9 cellular contexts compared by ENCODE assay signal in the genomic region with DNA sequence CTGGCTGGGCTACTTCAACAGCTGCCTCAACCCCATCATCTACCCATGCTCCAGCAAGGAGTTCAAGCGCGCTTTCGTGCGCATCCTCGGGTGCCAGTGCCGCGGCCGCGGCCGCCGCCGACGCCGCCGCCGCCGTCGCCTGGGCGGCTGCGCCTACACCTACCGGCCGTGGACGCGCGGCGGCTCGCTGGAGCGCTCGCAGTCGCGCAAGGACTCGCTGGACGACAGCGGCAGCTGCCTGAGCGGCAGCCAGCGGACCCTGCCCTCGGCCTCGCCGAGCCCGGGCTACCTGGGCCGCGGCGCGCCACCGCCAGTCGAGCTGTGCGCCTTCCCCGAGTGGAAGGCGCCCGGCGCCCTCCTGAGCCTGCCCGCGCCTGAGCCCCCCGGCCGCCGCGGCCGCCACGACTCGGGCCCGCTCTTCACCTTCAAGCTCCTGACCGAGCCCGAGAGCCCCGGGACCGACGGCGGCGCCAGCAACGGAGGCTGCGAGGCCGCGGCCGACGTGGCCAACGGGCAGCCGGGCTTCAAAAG. TPM values are rescaled to one million over a fixed set of nuclear protein-coding genes. Genes with fewer than 3 reads are reported as not detected.
A peak's percentile ranks its signal among the peaks of the same experiment; 100 is the strongest.
DNase-seq lines count a peak whose midpoint lies in the region; ATAC-seq and TF ChIP-seq lines count a peak whose summit lies in the region.
"Had no signal": no experiment of that assay in that cellular context is flagged by ENCODE, and none has a peak within 500 bp of the region (broad histone marks: within the 10 kb centered on the region; RNA-seq: fewer than 3 reads in every experiment).

No MANE protein-coding gene starts in this region.

- peaks cover 2% of the 10 kb centered on the region for H3K9me3 Mint-ChIP-seq in neural progenitor cell

- H3K36me3 Mint-ChIP-seq in neural progenitor cell: peaks cover 3% of the 10 kb centered on the region

- H3F3A ChIP-seq in neural progenitor cell (ENCODE audit: low read depth): peaks cover 3% of the 10 kb centered on the region

- peak overlapping the region; percentile 82 for H3K4me2 ChIP-seq in neural progenitor cell

- DNase-seq in D341Med (ENCODE audit: low spot score): peak; percentile 58
- no peak for DNase-seq in RWPE2 (ENCODE audit: low spot score)
- peak; percentile 24 to 67 for DNase-seq in cardiac muscle cell (ENCODE audit: low read depth in 1 of 2, low spot score in 1 of 2)
- DNase-seq in neural progenitor cell (ENCODE audit: low spot score): peak; percentile 78
- no peak for DNase-seq in activated gamma-delta T cell (lab: John Stamatoyannopoulos, UW)
- DNase-seq in Ammon's horn (ENCODE audit: low spot score): no peak
- no peak for DNase-seq in pons (ENCODE audit: low spot score)
- DNase-seq: activated CD4-positive, alpha-beta T cell treated with anti-CD3 and anti-CD28 coated beads, Interleukin-2, amount 50 U/mL, for 48 hours had no signal

- TF ChIP-seq CTCF in RWPE2 (IDR thresholded peaks at IDR 0.05; ENCODE audit: poor library complexity, severe bottlenecking): no peak
- TF ChIP-seq CTCF in cardiac muscle cell (IDR thresholded peaks at IDR 0.05; ENCODE audit: low read depth, low read length): no peak
- TF ChIP-seq CTCF in neural progenitor cell (IDR thresholded peaks at IDR 0.05): no peak

- H3K36me3 ChIP-seq in RWPE2 (ENCODE audit: low read depth) (no peaks in the 10 kb centered on the region), cardiac muscle cell (no peaks in the 10 kb centered on the region), neural progenitor cell (no peaks in the 10 kb centered on the region)

- peak; percentile 73 for ATAC-seq in RWPE2 (ENCODE audit: low read depth)
- no peak for ATAC-seq in HG03039 (IDR thresholded peaks at IDR 0.05; ENCODE audit: unreplicated experiment)

- H3K9ac ChIP-seq in neural progenitor cell: no peak overlapping the region

- peak overlapping the region; percentile 96 for H2AFZ ChIP-seq in neural progenitor cell (replicated peaks)

- H3K9me3 ChIP-seq in RWPE2 (ENCODE audit: severe bottlenecking): no peaks in the 10 kb centered on the region
- H3K9me3 ChIP-seq in cardiac muscle cell (ENCODE audit: low read depth): no peaks in the 10 kb centered on the region
- H3K9me3 ChIP-seq in neural progenitor cell (ENCODE audit: low read depth): no peaks in the 10 kb centered on the region

- H3K4me1 ChIP-seq in RWPE2 (ENCODE audit: insufficient read depth, poor library complexity, severe bottlenecking): peaks cover 9% of the 10 kb centered on the region
- H3K4me1 ChIP-seq in cardiac muscle cell (ENCODE audit: low read depth): no peaks in the 10 kb centered on the region
- H3K4me1 ChIP-seq in neural progenitor cell: no peaks in the 10 kb centered on the region

- peak overlapping the region; percentile 79 for H3K4me3 Mint-ChIP-seq in neural progenitor cell

- no peaks in the 10 kb centered on the region for H3K79me2 ChIP-seq in neural progenitor cell (ENCODE audit: low read depth)

- H3K27ac ChIP-seq in RWPE2 (ENCODE audit: poor library complexity, severe bottlenecking) (no peak overlapping the region), cardiac muscle cell (no peak overlapping the region), neural progenitor cell (no peak overlapping the region)

- H3K4me3 ChIP-seq in RWPE2 (ENCODE audit: severe bottlenecking) (peak overlapping the region; percentile 32), cardiac muscle cell (peak overlapping the region; percentile 33), neural progenitor cell (peak overlapping the region; percentile 57)

- no peak overlapping the region for H3K27ac Mint-ChIP-seq in neural progenitor cell

- peaks cover 8% of the 10 kb centered on the region for H3K27me3 ChIP-seq in RWPE2 (ENCODE audit: insufficient read depth, poor library complexity, severe bottlenecking)
- peaks cover 62% of the 10 kb centered on the region for H3K27me3 ChIP-seq in cardiac muscle cell
- peaks cover 83% of the 10 kb centered on the region for H3K27me3 ChIP-seq in neural progenitor cell

- no peaks in the 10 kb centered on the region for H4K20me1 ChIP-seq in neural progenitor cell (ENCODE audit: low read depth)

- H3K27me3 Mint-ChIP-seq in neural progenitor cell (ENCODE audit: insufficient read depth, low read depth): peaks cover 44% of the 10 kb centered on the region

- peaks cover 9% of the 10 kb centered on the region for H3K4me1 Mint-ChIP-seq in neural progenitor cell

RNA-seq across cellular contexts. Expression of a gene that starts 36.9 kb away (rescaled TPM):
- total RNA-seq in cardiac muscle cell (28.1 and 39.4 TPM in 2 replicates), neural progenitor cell (ENCODE audit: low replicate concordance) (45.2 and 50.0 TPM in 2 replicates)
- 48.8 and 54.6 TPM in 2 replicates for polyA plus RNA-seq in cardiac muscle cell

RNA-seq across cellular contexts. Expression of a gene that starts 55.7 kb away (rescaled TPM):
- 1.8 and 2.9 TPM in 2 replicates for total RNA-seq in cardiac muscle cell
- 0.79 and 0.84 TPM in 2 replicates for polyA plus RNA-seq in cardiac muscle cell
- total RNA-seq in neural progenitor cell (ENCODE audit: low replicate concordance): 0.59 TPM in 1 of 2 replicates, not detected in the other

Comparison
In these comparisons a context has a peak if more than half of its experiments do, and no peak if none do; other contexts are left out.
1. DNase-seq: peak in D341Med (single experiment), cardiac muscle cell (2 of 2) and neural progenitor cell (single experiment); none in RWPE2 (single experiment), activated gamma-delta T cell (single experiment), Ammon's horn (single experiment) and pons (single experiment).
2. Peak in every context shown above with its lines, with median percentiles within 50 percentile points of each other: H3K4me3 ChIP-seq.